In the genomic region with DNA sequence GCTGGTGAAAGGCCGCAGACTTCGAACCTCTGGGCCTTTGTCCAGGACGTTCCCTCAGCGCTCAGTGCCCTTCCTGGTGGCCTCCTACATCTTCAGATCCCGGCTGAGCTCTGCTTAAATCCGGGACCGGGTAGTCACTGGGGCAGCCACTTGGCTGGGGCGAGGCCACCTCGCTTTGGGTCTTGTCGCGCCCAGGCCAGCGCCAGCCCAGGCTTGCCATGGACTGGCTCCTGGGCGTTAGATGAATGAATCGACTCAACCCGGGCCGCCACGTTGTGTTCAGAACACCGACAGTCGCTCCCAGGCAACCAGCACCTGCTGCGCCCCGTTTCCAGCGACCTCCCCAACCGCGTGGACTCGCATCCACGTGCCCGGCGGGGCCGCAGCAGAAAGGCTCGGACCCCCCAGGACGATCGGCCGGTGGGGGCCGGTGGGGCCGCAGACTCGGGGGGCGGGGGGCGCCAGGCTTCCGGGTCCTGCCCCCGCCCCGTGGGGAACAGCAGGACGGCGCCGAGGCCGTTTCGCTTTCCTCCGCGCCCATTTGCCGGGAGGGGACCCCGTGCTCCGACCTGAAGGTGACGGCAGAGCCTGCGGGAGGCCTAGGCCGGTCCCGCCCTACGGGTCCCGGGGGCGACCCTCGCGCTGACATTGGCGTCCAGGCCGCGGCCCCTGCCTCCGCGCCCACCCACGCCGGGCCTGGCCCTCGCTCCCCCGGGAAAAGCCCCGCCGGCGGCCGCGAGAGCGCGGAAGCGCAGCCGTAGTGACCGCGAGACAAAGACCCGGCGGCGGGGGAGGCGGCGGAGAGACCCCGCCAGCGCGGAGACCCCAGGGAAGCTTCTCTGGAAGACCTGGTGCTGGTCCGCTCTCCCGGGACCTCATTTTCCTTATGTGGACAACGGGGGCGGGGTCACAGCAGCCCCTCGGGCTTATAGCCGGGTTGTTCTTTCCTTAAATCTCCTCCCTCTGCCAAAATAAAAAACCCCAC, we compare ENCODE assay signal across 8 cellular contexts. TPM values are rescaled to one million over a fixed set of nuclear protein-coding genes. Genes with fewer than 3 reads are reported as not detected.
A peak's percentile ranks its signal among the peaks of the same experiment; 100 is the strongest.
DNase-seq lines count a peak whose midpoint lies in the region; ATAC-seq and TF ChIP-seq lines count a peak whose summit lies in the region.

No MANE protein-coding gene starts in this region.

- H3K27me3 ChIP-seq in HUES6 (ENCODE audit: control insufficient read depth, insufficient read depth, low read length) = no peaks in the 10 kb centered on the region
- H3K27me3 ChIP-seq in effector memory CD4-positive, alpha-beta T cell (replicated peaks; ENCODE audit: control insufficient read depth, insufficient read depth, low read length, poor library complexity, severe bottlenecking) = no peaks in the 10 kb centered on the region

- DNase-seq in Calu3 = peak; percentile 44
- DNase-seq in activated CD4-positive, alpha-beta T cell treated with anti-CD3 and anti-CD28 coated beads, Interleukin-2, amount 50 U/mL, for 24 hours (ENCODE audit: low read depth in 1 of 2, low spot score in 1 of 2) = peak; percentile 30 to 50
- DNase-seq in effector memory CD4-positive, alpha-beta T cell = peak; percentile 20 to 28 (median 23)
- peak in 1 of 2 experiments; percentile 60 for DNase-seq in mesothelial cell of epicardium (ENCODE audit: low spot score in 2 of 2, unreplicated experiment in 2 of 2)
- peak; percentile 12 to 53 for DNase-seq in stimulated activated CD8-positive, alpha-beta memory T cell treated with anti-CD3 and anti-CD28 coated beads, Interleukin-7, amount 100 ng/mL, for 4 hours (ENCODE audit: low read depth in 2 of 2)

- intact Hi-C loops in Calu3 (cut with micrococcal nuclease; ENCODE audit: unreplicated experiment) = no loop called here

- H3K36me3 Mint-ChIP-seq in Calu3 (ENCODE audit: insufficient read depth, unreplicated experiment) = no peaks in the 10 kb centered on the region
- no peaks in the 10 kb centered on the region for H3K36me3 Mint-ChIP-seq in mesothelial cell of epicardium

- H3K27me3 Mint-ChIP-seq in Calu3 (ENCODE audit: unreplicated experiment) (no peaks in the 10 kb centered on the region), mesothelial cell of epicardium (ENCODE audit: low read depth) (no peaks in the 10 kb centered on the region)

- TF ChIP-seq CTCF in Calu3 (IDR thresholded peaks at IDR 0.05; ENCODE audit: unreplicated experiment) = no peak
- TF ChIP-seq CTCF in mesothelial cell of epicardium (IDR thresholded peaks at IDR 0.05; ENCODE audit: unreplicated experiment) = no peak

- H3K27ac Mint-ChIP-seq in Calu3 (ENCODE audit: unreplicated experiment) (no peak overlapping the region), mesothelial cell of epicardium (no peak overlapping the region)

- H3K4me3 Mint-ChIP-seq in Calu3 (ENCODE audit: low read depth, unreplicated experiment) (peak overlapping the region; percentile 21), mesothelial cell of epicardium (peak overlapping the region; percentile 63)

- peak overlapping the region; percentile 82 for H3K9ac ChIP-seq in HUES6 (ENCODE audit: low read length)

- H3K9me3 ChIP-seq in HUES6 (ENCODE audit: control insufficient read depth, insufficient read depth, low read depth, low read length) = no peaks in the 10 kb centered on the region
- no peaks in the 10 kb centered on the region for H3K9me3 ChIP-seq in effector memory CD4-positive, alpha-beta T cell (ENCODE audit: control insufficient read depth, low read length)

- peak overlapping the region; percentile 77 for H3K4me3 ChIP-seq in HUES6 (ENCODE audit: low read depth, low read length)
- peak overlapping the region; percentile 93 for H3K4me3 ChIP-seq in effector memory CD4-positive, alpha-beta T cell (ENCODE audit: insufficient read depth, low read depth, low read length, poor library complexity, severe bottlenecking)

- H3K27ac ChIP-seq in HUES6 (ENCODE audit: low read depth, low read length) = peak overlapping the region; percentile 74; the same call in 1 of the 2 replicates
- H3K27ac ChIP-seq in effector memory CD4-positive, alpha-beta T cell (ENCODE audit: insufficient read depth, low read length, poor library complexity, severe bottlenecking) = peak overlapping the region; percentile 59

- no TSS peak for BruUV-seq in Calu3 (replicated peaks; lab: Mats Ljungman, UMichigan)

- ATAC-seq in HG03460 (IDR thresholded peaks at IDR 0.05; ENCODE audit: unreplicated experiment) (no peak), GM19463 (IDR thresholded peaks at IDR 0.05; ENCODE audit: unreplicated experiment) (no peak)

- H3K9me3 Mint-ChIP-seq in Calu3 (ENCODE audit: low read depth, unreplicated experiment) (no peaks in the 10 kb centered on the region), mesothelial cell of epicardium (no peaks in the 10 kb centered on the region)

- peaks cover 12% of the 10 kb centered on the region; the same call in 1 of the 2 replicates for H3K4me1 ChIP-seq in HUES6 (ENCODE audit: control insufficient read depth, insufficient read depth, low read length)
- H3K4me1 ChIP-seq in effector memory CD4-positive, alpha-beta T cell (ENCODE audit: control insufficient read depth, insufficient read depth, low read length, poor library complexity, severe bottlenecking) = peaks cover 4% of the 10 kb centered on the region

- no peaks in the 10 kb centered on the region for H3K36me3 ChIP-seq in HUES6 (ENCODE audit: control insufficient read depth, insufficient read depth, low read length)
- H3K36me3 ChIP-seq in effector memory CD4-positive, alpha-beta T cell (ENCODE audit: control insufficient read depth, insufficient read depth, low read length) = no peaks in the 10 kb centered on the region

- CTCF ChIA-PET in Calu3 (lab: Charles Lee) = interaction anchor here (0.7 to 1.0 kb wide), 2 partner anchors 30 to 187 kb away, joined by 4 to 8 read pairs; no protein-coding TSS in a partner anchor

- H3K4me1 Mint-ChIP-seq in Calu3 (ENCODE audit: low read depth, unreplicated experiment) (no peaks in the 10 kb centered on the region), mesothelial cell of epicardium (peaks cover 15% of the 10 kb centered on the region)

RNA-seq across cellular contexts. Expression of gene RCOR1, which starts 37.3 kb away (rescaled TPM):
- total RNA-seq in Calu3 (2022) = 27.2 and 28.6 TPM in 2 replicates
- total RNA-seq in mesothelial cell of epicardium = 43.2 to 47.4 TPM (median 45.1 TPM) in 3 replicates

RNA-seq across cellular contexts. Expression of gene ANKRD9, which starts 45.6 kb away (rescaled TPM):
- total RNA-seq in Calu3 (2022) = 23.3 and 23.8 TPM in 2 replicates
- 22.1 to 23.9 TPM (median 22.7 TPM) in 3 replicates for total RNA-seq in mesothelial cell of epicardium
